In the genomic region with DNA sequence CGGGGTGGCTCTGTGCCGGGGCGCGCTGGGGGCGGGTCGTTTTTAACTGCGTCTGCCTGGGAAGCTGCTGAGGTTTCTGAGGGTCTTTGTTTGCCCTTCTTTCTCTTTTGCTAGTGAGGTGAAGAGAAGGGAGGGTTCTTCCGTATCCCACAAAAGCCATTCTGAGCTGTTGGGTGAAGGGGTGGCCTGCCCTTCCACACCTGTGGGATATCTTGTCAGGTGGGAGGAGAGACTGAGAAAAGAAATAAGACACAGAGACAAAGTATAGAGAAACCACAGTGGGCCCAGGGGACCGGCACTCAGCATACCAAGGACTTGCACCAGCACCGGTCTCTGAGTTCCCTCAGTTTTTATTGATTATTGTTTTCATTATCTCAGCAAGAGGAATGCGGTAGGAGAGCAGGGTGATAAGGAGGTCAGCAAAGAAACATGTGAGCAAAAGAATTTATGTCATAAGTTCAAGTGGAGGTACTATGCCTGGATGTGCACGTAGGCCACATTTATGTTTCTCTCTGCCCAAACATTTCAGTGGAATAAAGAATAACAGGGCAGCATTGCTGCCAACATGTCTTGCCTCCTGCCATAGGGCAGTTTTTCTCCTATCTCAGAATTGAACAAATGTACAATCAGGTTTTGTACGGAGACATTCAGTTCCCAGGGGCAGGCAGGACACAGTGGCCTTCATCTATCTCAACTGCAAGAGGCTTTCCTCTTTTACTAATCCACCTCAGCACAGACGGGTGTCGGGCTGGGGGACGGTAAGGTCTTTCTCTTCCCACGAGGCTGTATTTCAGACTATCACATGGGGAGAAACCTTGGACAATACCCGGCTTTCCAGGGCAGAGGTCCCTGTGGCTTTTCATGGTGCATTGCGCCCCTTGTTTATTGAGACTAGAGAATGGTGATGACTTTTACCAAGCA, we compare ENCODE assay signal across 8 cellular contexts. TPM values are rescaled to one million over a fixed set of nuclear protein-coding genes. Genes with fewer than 3 reads are reported as not detected.
A peak's percentile ranks its signal among the peaks of the same experiment; 100 is the strongest.
DNase-seq lines count a peak whose midpoint lies in the region; ATAC-seq and TF ChIP-seq lines count a peak whose summit lies in the region.

No MANE protein-coding gene starts in this region.

- peak overlapping the region; percentile 96 for H3K4me3 Mint-ChIP-seq in endothelial cell (ENCODE audit: unreplicated experiment)
- H3K4me3 Mint-ChIP-seq in natural killer cell treated with Interleukin-12 subunit alpha and Interleukin-12 subunit beta and Interleukin-15 and Interleukin-18, amount 100 ng/mL, for 72 hours: peak overlapping the region; percentile 94

- peaks cover 17% of the 10 kb centered on the region for H3K36me3 Mint-ChIP-seq in endothelial cell (ENCODE audit: low read depth, unreplicated experiment)
- peaks cover 8% of the 10 kb centered on the region for H3K36me3 Mint-ChIP-seq in natural killer cell treated with Interleukin-12 subunit alpha and Interleukin-12 subunit beta and Interleukin-15 and Interleukin-18, amount 100 ng/mL, for 72 hours

- DNase-seq in GM12865 (ENCODE audit: low read depth) (no peak), H7 (no peak), endothelial cell (ENCODE audit: low spot score) (no peak), occipital lobe (lab: John Stamatoyannopoulos, UW) (no peak), NCI-H524 treated with DMSO at 0.1 percent for 48 hours (lab: John Stamatoyannopoulos, UW) (no peak)
- no peak for DNase-seq in natural killer cell treated with Interleukin-12 subunit alpha and Interleukin-12 subunit beta and Interleukin-15 and Interleukin-18, amount 100 ng/mL, for 72 hours (ENCODE audit: low spot score)
- DNase-seq in activated CD4-positive, alpha-beta T cell treated with anti-CD3 and anti-CD28 coated beads, Interleukin-2, amount 50 U/mL, for 4 hours: no peak

- no peaks in the 10 kb centered on the region for H3K9me3 Mint-ChIP-seq in endothelial cell (ENCODE audit: unreplicated experiment)
- H3K9me3 Mint-ChIP-seq in natural killer cell treated with Interleukin-12 subunit alpha and Interleukin-12 subunit beta and Interleukin-15 and Interleukin-18, amount 100 ng/mL, for 72 hours: no peaks in the 10 kb centered on the region

- H3K27me3 ChIP-seq in H7 (ENCODE audit: control insufficient read depth, insufficient read depth, low read length): no peaks in the 10 kb centered on the region
- no peaks in the 10 kb centered on the region for H3K27me3 ChIP-seq in OCI-LY1 (ENCODE audit: insufficient read depth, low read length)

- no peaks in the 10 kb centered on the region for H3F3A ChIP-seq in OCI-LY1 (ENCODE audit: insufficient read depth, low read length)

- H3K27ac Mint-ChIP-seq in endothelial cell (ENCODE audit: unreplicated experiment): peak overlapping the region; percentile 99
- H3K27ac Mint-ChIP-seq in natural killer cell treated with Interleukin-12 subunit alpha and Interleukin-12 subunit beta and Interleukin-15 and Interleukin-18, amount 100 ng/mL, for 72 hours: peak overlapping the region; percentile 89 to 97

- H3K9me3 ChIP-seq in OCI-LY1 (ENCODE audit: low read length): no peaks in the 10 kb centered on the region

- TF ChIP-seq CTCF in GM12865 (IDR thresholded peaks at IDR 0.05; ENCODE audit: insufficient read depth, low read depth, low read length, missing control alignments) (no peak), OCI-LY1 (IDR thresholded peaks at IDR 0.05; ENCODE audit: low read length) (no peak), endothelial cell (IDR thresholded peaks at IDR 0.05; ENCODE audit: unreplicated experiment) (no peak)

- H3K4me1 Mint-ChIP-seq in endothelial cell (ENCODE audit: unreplicated experiment): peaks cover 17% of the 10 kb centered on the region
- H3K4me1 Mint-ChIP-seq in natural killer cell treated with Interleukin-12 subunit alpha and Interleukin-12 subunit beta and Interleukin-15 and Interleukin-18, amount 100 ng/mL, for 72 hours (ENCODE audit: low read depth in 2 of 2): peaks cover 33% of the 10 kb centered on the region in 2 donors

- no peaks in the 10 kb centered on the region for H3K9me2 ChIP-seq in OCI-LY1 (ENCODE audit: low read depth, low read length)

- H3K4me3 ChIP-seq in GM12865 (ENCODE audit: low read depth, low read length): peak overlapping the region; percentile 70
- peak overlapping the region; percentile 53 for H3K4me3 ChIP-seq in H7 (ENCODE audit: insufficient read depth, low read depth, low read length)
- peak overlapping the region; percentile 76 for H3K4me3 ChIP-seq in OCI-LY1 (ENCODE audit: low read depth, low read length, poor library complexity, severe bottlenecking)

- H2AFZ ChIP-seq in OCI-LY1 (ENCODE audit: low read length): no peak overlapping the region

- H3K27me3 Mint-ChIP-seq in endothelial cell (ENCODE audit: unreplicated experiment): peaks cover 7% of the 10 kb centered on the region
- peaks cover 0 to 10% of the 10 kb centered on the region in 2 donors for H3K27me3 Mint-ChIP-seq in natural killer cell treated with Interleukin-12 subunit alpha and Interleukin-12 subunit beta and Interleukin-15 and Interleukin-18, amount 100 ng/mL, for 72 hours

- peaks cover 18% of the 10 kb centered on the region for H3K4me1 ChIP-seq in OCI-LY1 (ENCODE audit: insufficient read depth, low read length, severe bottlenecking)

- H3K4me2 ChIP-seq in OCI-LY1 (ENCODE audit: low read length): peak overlapping the region; percentile 87

- H3K79me2 ChIP-seq in OCI-LY1 (ENCODE audit: insufficient read depth, low read length): no peaks in the 10 kb centered on the region

- H3K36me3 ChIP-seq in H7 (replicated peaks; ENCODE audit: control insufficient read depth, insufficient read depth, low read length) (no peaks in the 10 kb centered on the region), OCI-LY1 (ENCODE audit: insufficient read depth, low read length) (no peaks in the 10 kb centered on the region)

- H3K9ac ChIP-seq in OCI-LY1 (ENCODE audit: low read length): peak overlapping the region; percentile 70

- ATAC-seq in natural killer cell treated with Interleukin-12 subunit alpha and Interleukin-12 subunit beta and Interleukin-15 and Interleukin-18, amount 100 ng/mL, for 72 hours: no peak

- H4K20me1 ChIP-seq in OCI-LY1 (ENCODE audit: insufficient read depth, low read length): no peaks in the 10 kb centered on the region

- H3K27ac ChIP-seq in OCI-LY1 (ENCODE audit: low read depth, low read length, poor library complexity, severe bottlenecking): peak overlapping the region; percentile 61

RNA-seq across cellular contexts. Expression of a gene that starts 1.0 kb away (rescaled TPM):
- total RNA-seq in H7 (2014; rRNA removed; shearing (Covaris generic)): 3.4 and 3.6 TPM in 2 replicates
- 7.9 TPM for total RNA-seq in endothelial cell (ENCODE audit: unreplicated experiment)
- 1 to 10 TPM; 6.9 to 7.2 TPM for total RNA-seq in natural killer cell treated with Interleukin-12 subunit alpha and Interleukin-12 subunit beta and Interleukin-15 and Interleukin-18, amount 100 ng/mL, for 72 hours
- 13.3 TPM for total RNA-seq in occipital lobe

RNA-seq across cellular contexts. Expression of a gene that starts 48.1 kb away (rescaled TPM):
- total RNA-seq in H7 (2014; rRNA removed; shearing (Covaris generic)): 64.2 and 91.9 TPM in 2 replicates
- total RNA-seq in endothelial cell (ENCODE audit: unreplicated experiment) (26.8 TPM), occipital lobe (27.0 TPM)
- 100 to 1,000 TPM in 1 of 2 donors, 10 to 100 TPM in 1; 40.4 to 142 TPM for total RNA-seq in natural killer cell treated with Interleukin-12 subunit alpha and Interleukin-12 subunit beta and Interleukin-15 and Interleukin-18, amount 100 ng/mL, for 72 hours
